Comparison of ENCODE assay signal across 8 cellular contexts in the genomic region with DNA sequence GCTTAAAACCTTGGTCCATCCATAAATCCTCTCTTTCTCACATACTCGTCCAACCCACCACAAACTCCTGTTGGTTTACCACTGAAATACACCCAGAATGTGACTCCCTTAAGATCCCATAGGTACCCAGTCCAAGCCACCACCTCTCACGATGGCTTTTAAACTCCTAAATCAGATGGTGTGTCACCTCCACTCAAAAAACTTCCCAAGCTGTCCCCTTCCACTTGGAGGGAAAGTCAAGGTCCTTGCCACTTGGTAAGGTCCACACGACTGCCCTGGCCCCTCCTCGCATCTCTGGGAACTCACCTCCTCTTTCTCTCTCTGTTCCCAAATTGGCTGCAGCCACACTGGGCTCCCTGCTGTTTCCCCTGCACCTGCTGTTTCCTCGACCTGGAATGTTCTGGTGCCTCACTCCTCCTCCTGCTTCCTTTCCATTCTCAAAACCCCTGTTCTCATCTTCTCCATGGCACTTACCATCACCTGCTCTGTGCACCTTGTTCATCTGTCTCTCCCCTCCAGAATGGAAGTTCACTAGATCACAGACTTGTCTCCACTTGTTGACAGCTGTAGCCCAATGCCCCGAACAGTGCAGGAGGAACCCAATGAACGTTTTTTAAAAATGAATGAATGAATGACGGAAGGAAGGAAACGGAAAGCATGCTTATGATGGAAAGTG. TPM values are rescaled to one million over a fixed set of nuclear protein-coding genes. Genes with fewer than 3 reads are reported as not detected.
DNase-seq lines count a peak whose midpoint lies in the region; ATAC-seq, FAIRE-seq and TF ChIP-seq lines count a peak whose summit lies in the region.

No MANE protein-coding gene starts in this region.

- peak overlapping the region; percentile 47; the same call in 1 of the 2 replicates for H3K27ac ChIP-seq in MM.1S (ENCODE audit: low read length)
- H3K27ac ChIP-seq in HepG2 (ENCODE audit: extremely low read length, insufficient read depth, low read length): peak overlapping the region; percentile 46
- H3K27ac ChIP-seq in urinary bladder (ENCODE audit: low read depth): no peak overlapping the region

- H3K9ac ChIP-seq in MM.1S (ENCODE audit: low read length) (peak overlapping the region; percentile 71), HepG2 (ENCODE audit: insufficient read depth, low read depth, low read length) (peak overlapping the region; percentile 67)

- H3K9me2 ChIP-seq in MM.1S (replicated peaks; ENCODE audit: insufficient read depth, low read length): no peaks in the 10 kb centered on the region

- WGBS in HepG2 (ENCODE audit: low lambda C conversion rate): 2% methylated on average over 9 of the region's 9 CpGs
- WGBS in urinary bladder: 25% methylated on average over 9 of the region's 9 CpGs

- CTCF ChIA-PET in HepG2 (lab: Yijun Ruan, JAX; ENCODE audit: low intra/inter-chr PET ratio, low total read pairs): interaction anchor here (1.0 to 1.4 kb wide), 3 partner anchors 33 to 144 kb away, joined by 3 to 4 read pairs (median 3); no protein-coding TSS in a partner anchor

- H4K20me1 ChIP-seq in MM.1S (ENCODE audit: insufficient read depth, low read length) (no peaks in the 10 kb centered on the region), HepG2 (ENCODE audit: insufficient read depth, low read length) (no peaks in the 10 kb centered on the region; the same call in 1 of the 2 replicates)

- H2AFZ ChIP-seq in MM.1S (ENCODE audit: low read length) (peak overlapping the region; percentile 75), HepG2 (ENCODE audit: low read length) (peak overlapping the region; percentile 5)

- TF ChIP-seq EP300 in HepG2 (IDR thresholded peaks at IDR 0.05; ENCODE audit: low read depth in 2 of 2, low read length in 2 of 2): no peak
- TF ChIP-seq EP300 in HepG2 (CRISPR knock-in tag; IDR thresholded peaks at IDR 0.05; ENCODE audit: borderline replicate concordance): no peak

- intact Hi-C loops in HepG2 (cut with micrococcal nuclease; ENCODE audit: unreplicated experiment): loop anchor here (1.0 to 5.0 kb wide), 2 partner anchors 40 to 50 kb away; no protein-coding TSS in a partner anchor

- H3K4me1 ChIP-seq in MM.1S (ENCODE audit: low read length): peaks cover 8% of the 10 kb centered on the region; the same call in 1 of the 2 replicates
- H3K4me1 ChIP-seq in HepG2 (ENCODE audit: insufficient read depth, low read length): peaks cover 13% of the 10 kb centered on the region; the same call in 1 of the 2 replicates
- H3K4me1 ChIP-seq in urinary bladder (ENCODE audit: insufficient read depth): no peaks in the 10 kb centered on the region

- peaks cover 8% of the 10 kb centered on the region for H3F3A ChIP-seq in MM.1S (ENCODE audit: insufficient read depth, low read length)

- peaks cover under 1 to 2% of the 10 kb centered on the region in 2 donors for H3K36me3 Mint-ChIP-seq in activated naive CD4-positive, alpha-beta T cell treated with anti-CD3 and anti-CD28 coated beads, Interleukin-2, amount 50 U/mL, for 72 hours

- H3K4me3 ChIP-seq in MM.1S (ENCODE audit: low read length) (peak overlapping the region; percentile 90), HepG2 (replicated peaks in 1 of 3; ENCODE audit: insufficient read depth in 1 of 3, low read depth in 2 of 3, low read length in 3 of 3) (peak overlapping the region; percentile 83 to 97 (median 96)), urinary bladder (ENCODE audit: low read depth, low read length) (peak overlapping the region; percentile 79)

- H3K79me2 ChIP-seq in MM.1S (ENCODE audit: low read length) (peaks cover 9% of the 10 kb centered on the region), HepG2 (ENCODE audit: insufficient read depth, low read length) (peaks cover 29% of the 10 kb centered on the region)

- H3K27me3 ChIP-seq in MM.1S (replicated peaks; ENCODE audit: insufficient read depth, low read length) (no peaks in the 10 kb centered on the region), HepG2 (ENCODE audit: control insufficient read depth in 1 of 2, insufficient read depth in 2 of 2, low read length in 2 of 2) (no peaks in the 10 kb centered on the region)

- POLR2A ChIA-PET in HepG2 (lab: Yijun Ruan, JAX): interaction anchor here (0.7 to 3.2 kb wide), 5 partner anchors 20 to 159 kb away, joined by 3 to 47 read pairs (median 8); no protein-coding TSS in a partner anchor

- TSS peak; percentile 66 for BruUV-seq in HepG2 (replicated peaks; lab: Mats Ljungman, UMichigan)

- H3K36me3 ChIP-seq in MM.1S (replicated peaks; ENCODE audit: insufficient read depth, low read length) (no peaks in the 10 kb centered on the region), HepG2 (replicated peaks in 1 of 2; ENCODE audit: control insufficient read depth in 1 of 2, insufficient read depth in 2 of 2, low read length in 2 of 2) (no peaks in the 10 kb centered on the region), urinary bladder (ENCODE audit: insufficient read depth) (no peaks in the 10 kb centered on the region)

- no peak for TF ChIP-seq CTCF in MM.1S (IDR thresholded peaks at IDR 0.05; ENCODE audit: low read length)
- TF ChIP-seq CTCF in HepG2 (CRISPR knock-in tag; IDR thresholded peaks at IDR 0.05): no peak

- no peak for TF ChIP-seq POLR2A in HepG2 (IDR thresholded peaks at IDR 0.05; ENCODE audit: insufficient read depth in 1 of 2, low read depth in 2 of 2, low read length in 2 of 2)

- H3K9me3 Mint-ChIP-seq in activated naive CD4-positive, alpha-beta T cell treated with anti-CD3 and anti-CD28 coated beads, Interleukin-2, amount 50 U/mL, for 72 hours: no peaks in the 10 kb centered on the region

- no peak for ATAC-seq in activated naive CD4-positive, alpha-beta T cell treated with anti-CD3 and anti-CD28 coated beads, Interleukin-2, amount 50 U/mL, for 72 hours
- ATAC-seq in HepG2: peak; percentile 28

- H3K4me2 ChIP-seq in MM.1S (ENCODE audit: low read depth, low read length): peak overlapping the region; percentile 94
- peak overlapping the region; percentile 98 for H3K4me2 ChIP-seq in HepG2 (ENCODE audit: low read depth, low read length)

- peak; percentile 44 for FAIRE-seq in HepG2 (lab: Jason Lieb, UNC)

- DNase-seq in DMS153 (lab: John Stamatoyannopoulos, UW): peak; percentile 13
- DNase-seq in DMS153 treated with DMSO at 0.1 percent for 48 hours (lab: John Stamatoyannopoulos, UW; ENCODE audit: unreplicated experiment): no peak
- no peak for DNase-seq in MM.1S
- no peak for DNase-seq in activated naive CD4-positive, alpha-beta T cell treated with anti-CD3 and anti-CD28 coated beads, Interleukin-2, amount 50 U/mL, for 72 hours (ENCODE audit: low spot score in 2 of 2)
- peak; percentile 38 for DNase-seq in HepG2 (ENCODE audit: low spot score)
- DNase-seq in pons (ENCODE audit: low spot score): no peak
- DNase-seq in effector CD8-positive, alpha-beta T cell (lab: John Stamatoyannopoulos, UW): no peak

- peak overlapping the region; percentile 92 to 96 for H3K27ac Mint-ChIP-seq in activated naive CD4-positive, alpha-beta T cell treated with anti-CD3 and anti-CD28 coated beads, Interleukin-2, amount 50 U/mL, for 72 hours

- in situ Hi-C loops in HepG2 (cut with HindIII; ENCODE audit: extremely low pct_ligation_motif_present, low pct_unique_long_range_greater_than_20kb): no loop called here

- no peaks in the 10 kb centered on the region for H3K9me3 ChIP-seq in MM.1S (replicated peaks; ENCODE audit: insufficient read depth, low read length)
- no peaks in the 10 kb centered on the region for H3K9me3 ChIP-seq in HepG2 (ENCODE audit: low read length)

- no peak for TF ChIP-seq RAD21 in HepG2 (CRISPR knock-in tag; IDR thresholded peaks at IDR 0.05)

RNA-seq across cellular contexts. Expression of gene ZFAND2A, which starts 23.0 kb away (rescaled TPM):
- total RNA-seq in activated naive CD4-positive, alpha-beta T cell treated with anti-CD3 and anti-CD28 coated beads, Interleukin-2, amount 50 U/mL, for 72 hours: 10 to 100 TPM; 27.6 to 29.8 TPM
- total RNA-seq in HepG2 (2016; rRNA removed; fragmentation: Illumina TruSeq; extraction: Trizol) (140 and 171 TPM in 2 replicates), urinary bladder (12.2 TPM)
- 81.0 and 93.7 TPM in 2 replicates for total RNA-seq in HepG2 (2016; cell fraction: cytosol; rRNA removed; fragmentation: Illumina TruSeq; extraction: Trizol; ENCODE audit: low read depth)
- 144 and 177 TPM in 2 replicates for total RNA-seq in HepG2 (2016; cell fraction: insoluble cytoplasmic fraction; rRNA removed; fragmentation: Illumina TruSeq; extraction: Trizol)
- 105 and 123 TPM in 2 replicates for total RNA-seq in HepG2 (2016; cell fraction: membrane; rRNA removed; fragmentation: Illumina TruSeq; extraction: Trizol)
- 76.5 and 85.9 TPM in 2 replicates for total RNA-seq in HepG2 (2016; cell fraction: nucleus; rRNA removed; fragmentation: Illumina TruSeq; extraction: Trizol)
- polyA plus RNA-seq in HepG2 (2011; rRNA removed) (153 and 155 TPM in 2 replicates), urinary bladder (34.2 TPM)
- polyA plus RNA-seq in HepG2 (2011; cell fraction: cytosol; rRNA removed): 116 and 139 TPM in 2 replicates
- 105 and 133 TPM in 2 replicates for polyA plus RNA-seq in HepG2 (2011; cell fraction: nucleus; rRNA removed)
- polyA plus RNA-seq in HepG2 (2012): 91.5 and 117 TPM in 2 replicates
- 71.0 and 75.6 TPM in 2 replicates for polyA plus RNA-seq in HepG2 (2016; cell fraction: cytosol; fragmentation: Illumina TruSeq; extraction: Trizol; ENCODE audit: low read depth)
- 158 and 167 TPM in 2 replicates for polyA plus RNA-seq in HepG2 (2016; cell fraction: insoluble cytoplasmic fraction; fragmentation: Illumina TruSeq; extraction: Trizol; ENCODE audit: low read depth)
- 89.5 and 100 TPM in 2 replicates for polyA plus RNA-seq in HepG2 (2016; cell fraction: membrane; fragmentation: Illumina TruSeq; extraction: Trizol; ENCODE audit: low read depth)
- polyA plus RNA-seq in HepG2 (2016; cell fraction: nucleus; fragmentation: Illumina TruSeq; extraction: Trizol; ENCODE audit: insufficient read depth, low read depth): 146 and 157 TPM in 2 replicates
- 24.9 and 155 TPM in 2 replicates for polyA minus RNA-seq in HepG2 (2011; rRNA and poly(A)+ RNA removed; ENCODE audit: low replicate concordance)
- polyA minus RNA-seq in HepG2 (2011; cell fraction: cytosol; rRNA and poly(A)+ RNA removed): 40.2 and 55.3 TPM in 2 replicates
- 50.2 and 66.8 TPM in 2 replicates for polyA minus RNA-seq in HepG2 (2011; cell fraction: nucleus; rRNA and poly(A)+ RNA removed)

RNA-seq across cellular contexts. Expression of gene GPER1, which starts 49.1 kb away (rescaled TPM):
- total RNA-seq in activated naive CD4-positive, alpha-beta T cell treated with anti-CD3 and anti-CD28 coated beads, Interleukin-2, amount 50 U/mL, for 72 hours: not detected
- 15.2 and 19.7 TPM in 2 replicates for total RNA-seq in HepG2 (2016; rRNA removed; fragmentation: Illumina TruSeq; extraction: Trizol)
- total RNA-seq in HepG2 (2016; cell fraction: cytosol; rRNA removed; fragmentation: Illumina TruSeq; extraction: Trizol; ENCODE audit: low read depth): 11.8 and 14.0 TPM in 2 replicates
- total RNA-seq in HepG2 (2016; cell fraction: insoluble cytoplasmic fraction; rRNA removed; fragmentation: Illumina TruSeq; extraction: Trizol): 14.3 and 19.8 TPM in 2 replicates
- 22.2 and 30.5 TPM in 2 replicates for total RNA-seq in HepG2 (2016; cell fraction: membrane; rRNA removed; fragmentation: Illumina TruSeq; extraction: Trizol)
- total RNA-seq in HepG2 (2016; cell fraction: nucleus; rRNA removed; fragmentation: Illumina TruSeq; extraction: Trizol): 13.6 and 15.7 TPM in 2 replicates
- polyA plus RNA-seq in HepG2 (2011; rRNA removed): 12.7 and 16.4 TPM in 2 replicates
- polyA plus RNA-seq in HepG2 (2011; cell fraction: cytosol; rRNA removed): 14.9 and 19.2 TPM in 2 replicates
- polyA plus RNA-seq in HepG2 (2011; cell fraction: nucleus; rRNA removed): 55.4 and 63.5 TPM in 2 replicates
- 10.5 and 10.7 TPM in 2 replicates for polyA plus RNA-seq in HepG2 (2012)
- polyA plus RNA-seq in HepG2 (2016; cell fraction: cytosol; fragmentation: Illumina TruSeq; extraction: Trizol; ENCODE audit: low read depth): 9.9 and 11.3 TPM in 2 replicates
- polyA plus RNA-seq in HepG2 (2016; cell fraction: insoluble cytoplasmic fraction; fragmentation: Illumina TruSeq; extraction: Trizol; ENCODE audit: low read depth): 17.5 and 21.3 TPM in 2 replicates
- polyA plus RNA-seq in HepG2 (2016; cell fraction: membrane; fragmentation: Illumina TruSeq; extraction: Trizol; ENCODE audit: low read depth): 22.0 and 22.5 TPM in 2 replicates
- polyA plus RNA-seq in HepG2 (2016; cell fraction: nucleus; fragmentation: Illumina TruSeq; extraction: Trizol; ENCODE audit: insufficient read depth, low read depth): 36.9 and 39.6 TPM in 2 replicates
- polyA minus RNA-seq in HepG2 (2011; rRNA and poly(A)+ RNA removed; ENCODE audit: low replicate concordance): 7.5 and 47.4 TPM in 2 replicates
- polyA minus RNA-seq in HepG2 (2011; cell fraction: cytosol; rRNA and poly(A)+ RNA removed): 11.5 and 13.4 TPM in 2 replicates
- polyA minus RNA-seq in HepG2 (2011; cell fraction: nucleus; rRNA and poly(A)+ RNA removed): 4.2 and 5.7 TPM in 2 replicates
- 1.9 TPM for total RNA-seq in urinary bladder
- polyA plus RNA-seq in urinary bladder: 12.7 TPM

Comparison
In these comparisons a context has a peak if more than half of its experiments do, and no peak if none do; other contexts are left out.
1. DNase-seq: peak in DMS153 (single experiment) and HepG2 (single experiment); none in DMS153 treated with DMSO at 0.1 percent for 48 hours (single experiment), MM.1S (single experiment), activated naive CD4-positive, alpha-beta T cell treated with anti-CD3 and anti-CD28 coated beads, Interleukin-2, amount 50 U/mL, for 72 hours (0 of 2), pons (single experiment) and effector CD8-positive, alpha-beta T cell (single experiment).
2. Peak in every context shown above with its lines, with median percentiles within 50 percentile points of each other: H3K4me3 ChIP-seq.